21 cellular contexts compared by ENCODE assay signal in the genomic region with DNA sequence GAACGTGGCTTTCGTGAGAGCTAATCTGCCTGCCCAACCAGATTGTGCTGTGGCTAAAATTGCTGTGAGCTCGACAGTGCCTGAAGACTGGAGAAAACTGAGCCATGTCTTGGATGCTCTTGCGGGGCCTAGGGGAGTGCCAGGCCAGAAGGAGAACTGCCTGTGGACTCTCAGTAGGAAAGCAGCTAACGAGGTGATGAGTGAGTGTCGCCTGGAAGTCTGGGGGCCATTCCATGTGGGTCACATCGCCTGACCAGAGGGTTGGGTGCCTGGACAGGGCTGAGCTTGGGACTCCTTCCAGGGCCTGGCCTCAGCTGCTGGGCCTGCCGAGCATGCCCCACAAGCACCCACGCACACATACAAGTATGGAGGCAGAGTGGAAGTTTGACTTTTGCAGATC.
DNase-seq lines count a peak whose midpoint lies in the region; ATAC-seq and TF ChIP-seq lines count a peak whose summit lies in the region.
"Had no signal": no experiment of that assay in that cellular context is flagged by ENCODE, and none has a peak within 500 bp of the region (broad histone marks: within the 10 kb centered on the region; RNA-seq: fewer than 3 reads in every experiment).

No MANE protein-coding gene starts in this region.

- H2BK15ac ChIP-seq in mesendoderm (replicated peaks; ENCODE audit: low read depth), result no peak overlapping the region

- H3K9ac ChIP-seq in mesendoderm (ENCODE audit: low read length), result no peak overlapping the region
- H3K9ac ChIP-seq: BLaER1 treated with 17β-estradiol and CSF1 and Interleukin-3, amounts not matched to agents 10 nM and 100 nM had no signal

- H3K4ac ChIP-seq in mesendoderm (ENCODE audit: low read depth, low read length), result no peak overlapping the region

- no peaks in the 10 kb centered on the region for H3K79me1 ChIP-seq in mesendoderm (ENCODE audit: low read length)

- no peaks in the 10 kb centered on the region for H3K27me3 Mint-ChIP-seq in activated naive CD8-positive, alpha-beta T cell treated with anti-CD3 and anti-CD28 coated beads, Interleukin-2, amount 10 ng/mL, durations not matched to agents 7 days and 5 days
- H3K27me3 Mint-ChIP-seq in activated naive CD8-positive, alpha-beta T cell treated with anti-CD3 and anti-CD28 coated beads for 36 hours, result no peaks in the 10 kb centered on the region
- H3K27me3 Mint-ChIP-seq in activated CD4-positive, alpha-beta T cell treated with anti-CD3 and anti-CD28 coated beads, Interleukin-2, amount 10 ng/mL, durations not matched to agents 24 days and 14 days, result no peaks in the 10 kb centered on the region
- H3K27me3 Mint-ChIP-seq: IgD-negative memory B cell had no signal

- H3K9me3 ChIP-seq in WERI-Rb-1 (ENCODE audit: severe bottlenecking), result no peaks in the 10 kb centered on the region
- H3K9me3 ChIP-seq: BLaER1 treated with 17β-estradiol and CSF1 and Interleukin-3, amounts not matched to agents 10 nM and 100 nM had no signal

- peak; percentile 21 for DNase-seq in activated naive CD8-positive, alpha-beta T cell treated with anti-CD3 and anti-CD28 coated beads, Interleukin-2, amount 10 ng/mL, durations not matched to agents 7 days and 5 days
- DNase-seq in activated naive CD8-positive, alpha-beta T cell treated with anti-CD3 and anti-CD28 coated beads for 36 hours, result no peak
- DNase-seq in WERI-Rb-1 (peak; percentile 8), mesendoderm (peak; percentile 26), NCI-H446 treated with DMSO at 0.1 percent for 48 hours (lab: John Stamatoyannopoulos, UW) (no peak), NCI-H1417 treated with DMSO at 0.1 percent for 48 hours (lab: John Stamatoyannopoulos, UW) (no peak)
- DNase-seq in stimulated activated CD8-positive, alpha-beta memory T cell treated with anti-CD3 and anti-CD28 coated beads, Interleukin-4, amount 100 ng/mL, for 48 hours, result peak; percentile 12
- DNase-seq in activated CD4-positive, alpha-beta T cell treated with anti-CD3 and anti-CD28 coated beads, Interleukin-2, amount 10 ng/mL, durations not matched to agents 24 days and 14 days, result no peak
- DNase-seq: activated CD4-positive, alpha-beta T cell treated with anti-CD3 and anti-CD28 coated beads, Interleukin-2, amount 50 U/mL, for 48 hours; activated naive CD4-positive, alpha-beta T cell treated with anti-CD3 and anti-CD28 coated beads, Interleukin-2, amount 50 U/mL, for 16 hours; activated T-cell treated with anti-CD3 and anti-CD28 coated beads, Interleukin-2, amount 50 U/mL, for 1 hour; caudate nucleus; NCI-H2081 treated with DMSO at 0.1 percent for 48 hours; stimulated activated CD4-positive, alpha-beta T cell treated with anti-CD3 and anti-CD28 coated beads, Interleukin-12 subunit alpha, Interleukin-12 subunit beta, amount 100 ng/mL, for 4 hours; stimulated activated CD4-positive, alpha-beta T cell treated with anti-CD3 and anti-CD28 coated beads, Interleukin-4, amount 100 ng/mL, for 4 hours; stimulated activated naive CD4-positive, alpha-beta T cell treated with Interleukin-2 at 50 U/mL for 16 hours; T-helper 9 cell had no signal

- no peaks in the 10 kb centered on the region for H3K4me1 Mint-ChIP-seq in activated naive CD8-positive, alpha-beta T cell treated with anti-CD3 and anti-CD28 coated beads, Interleukin-2, amount 10 ng/mL, durations not matched to agents 7 days and 5 days
- H3K4me1 Mint-ChIP-seq in activated naive CD8-positive, alpha-beta T cell treated with anti-CD3 and anti-CD28 coated beads for 36 hours, result no peaks in the 10 kb centered on the region
- no peaks in the 10 kb centered on the region for H3K4me1 Mint-ChIP-seq in activated CD4-positive, alpha-beta T cell treated with anti-CD3 and anti-CD28 coated beads, Interleukin-2, amount 10 ng/mL, durations not matched to agents 24 days and 14 days

- POLR2A ChIA-PET in activated naive CD8-positive, alpha-beta T cell treated with anti-CD3 and anti-CD28 coated beads, Interleukin-2, amount 10 ng/mL, durations not matched to agents 7 days and 5 days (lab: Charles Lee), result no interaction called here

- peak overlapping the region; percentile 51 for H3K56ac ChIP-seq in mesendoderm (ENCODE audit: low read length)

- no peak overlapping the region for H3K4me2 ChIP-seq in mesendoderm (ENCODE audit: low read length)
- H3K4me2 ChIP-seq: BLaER1 treated with 17β-estradiol and CSF1 and Interleukin-3, amounts not matched to agents 10 nM and 100 nM had no signal

- no peak overlapping the region for H3K23ac ChIP-seq in mesendoderm (ENCODE audit: low read length)

- ATAC-seq in activated naive CD8-positive, alpha-beta T cell treated with anti-CD3 and anti-CD28 coated beads, Interleukin-2, amount 10 ng/mL, durations not matched to agents 7 days and 5 days (ENCODE audit: low read depth), result no peak

- peak overlapping the region; percentile 11 for H2BK5ac ChIP-seq in mesendoderm (ENCODE audit: low read length)

- no peak overlapping the region for H3K4me3 Mint-ChIP-seq in activated naive CD8-positive, alpha-beta T cell treated with anti-CD3 and anti-CD28 coated beads, Interleukin-2, amount 10 ng/mL, durations not matched to agents 7 days and 5 days
- no peak overlapping the region for H3K4me3 Mint-ChIP-seq in activated naive CD8-positive, alpha-beta T cell treated with anti-CD3 and anti-CD28 coated beads for 36 hours
- no peak overlapping the region for H3K4me3 Mint-ChIP-seq in activated CD4-positive, alpha-beta T cell treated with anti-CD3 and anti-CD28 coated beads, Interleukin-2, amount 10 ng/mL, durations not matched to agents 24 days and 14 days
- H3K4me3 Mint-ChIP-seq: dendritic cell treated with granulocyte-macrophage colony-stimulating factor and Interleukin-4, amounts not matched to agents 40 ng/mL and 50 ng/mL, for 4 days; IgD-negative memory B cell had no signal

- H3K36me3 Mint-ChIP-seq in activated naive CD8-positive, alpha-beta T cell treated with anti-CD3 and anti-CD28 coated beads, Interleukin-2, amount 10 ng/mL, durations not matched to agents 7 days and 5 days, result no peaks in the 10 kb centered on the region
- no peaks in the 10 kb centered on the region for H3K36me3 Mint-ChIP-seq in activated naive CD8-positive, alpha-beta T cell treated with anti-CD3 and anti-CD28 coated beads for 36 hours
- no peaks in the 10 kb centered on the region for H3K36me3 Mint-ChIP-seq in activated CD4-positive, alpha-beta T cell treated with anti-CD3 and anti-CD28 coated beads, Interleukin-2, amount 10 ng/mL, durations not matched to agents 24 days and 14 days (ENCODE audit: low read depth)
- H3K36me3 Mint-ChIP-seq: IgD-negative memory B cell had no signal

- peaks cover 10% of the 10 kb centered on the region for H3K4me1 ChIP-seq in mesendoderm (ENCODE audit: control insufficient read depth, low read depth, low read length)

- H2AK5ac ChIP-seq in mesendoderm (ENCODE audit: low read length), result peak overlapping the region; percentile 70

- H3K27ac ChIP-seq in WERI-Rb-1 (no peak overlapping the region), mesendoderm (ENCODE audit: low read depth, low read length) (no peak overlapping the region)
- H3K27ac ChIP-seq: BLaER1 treated with 17β-estradiol and CSF1 and Interleukin-3, amounts not matched to agents 10 nM and 100 nM had no signal

- WGBS in mesendoderm (ENCODE audit: extremely low coverage, insufficient coverage, low lambda C conversion rate), result no CpG with 5 or more reads among the region's 9 CpGs

- no peak for TF ChIP-seq CTCF in WERI-Rb-1 (IDR thresholded peaks at IDR 0.05; ENCODE audit: low read depth, low read length)

- H3K36me3 ChIP-seq in WERI-Rb-1 (no peaks in the 10 kb centered on the region), mesendoderm (ENCODE audit: control insufficient read depth, insufficient read depth, low read length) (no peaks in the 10 kb centered on the region)
- H3K36me3 ChIP-seq: BLaER1 treated with 17β-estradiol and CSF1 and Interleukin-3, amounts not matched to agents 10 nM and 100 nM had no signal

- no peak overlapping the region for H3K27ac Mint-ChIP-seq in activated naive CD8-positive, alpha-beta T cell treated with anti-CD3 and anti-CD28 coated beads, Interleukin-2, amount 10 ng/mL, durations not matched to agents 7 days and 5 days
- H3K27ac Mint-ChIP-seq in activated naive CD8-positive, alpha-beta T cell treated with anti-CD3 and anti-CD28 coated beads for 36 hours, result no peak overlapping the region
- no peak overlapping the region for H3K27ac Mint-ChIP-seq in activated CD4-positive, alpha-beta T cell treated with anti-CD3 and anti-CD28 coated beads, Interleukin-2, amount 10 ng/mL, durations not matched to agents 24 days and 14 days
- H3K27ac Mint-ChIP-seq: dendritic cell treated with granulocyte-macrophage colony-stimulating factor and Interleukin-4, amounts not matched to agents 40 ng/mL and 50 ng/mL, for 4 days; IgD-negative memory B cell had no signal

- H3K9me3 Mint-ChIP-seq in activated naive CD8-positive, alpha-beta T cell treated with anti-CD3 and anti-CD28 coated beads, Interleukin-2, amount 10 ng/mL, durations not matched to agents 7 days and 5 days, result no peaks in the 10 kb centered on the region
- no peaks in the 10 kb centered on the region for H3K9me3 Mint-ChIP-seq in activated naive CD8-positive, alpha-beta T cell treated with anti-CD3 and anti-CD28 coated beads for 36 hours
- no peaks in the 10 kb centered on the region for H3K9me3 Mint-ChIP-seq in activated CD4-positive, alpha-beta T cell treated with anti-CD3 and anti-CD28 coated beads, Interleukin-2, amount 10 ng/mL, durations not matched to agents 24 days and 14 days
- H3K9me3 Mint-ChIP-seq: dendritic cell treated with granulocyte-macrophage colony-stimulating factor and Interleukin-4, amounts not matched to agents 40 ng/mL and 50 ng/mL, for 4 days; IgD-negative memory B cell had no signal

- H3K18ac ChIP-seq in mesendoderm (ENCODE audit: low read length), result no peak overlapping the region

- intact Hi-C loops in activated CD4-positive, alpha-beta T cell treated with anti-CD3 and anti-CD28 coated beads, Interleukin-2, amount 10 ng/mL, durations not matched to agents 24 days and 14 days (cut with micrococcal nuclease), result no loop called here

- H3K4me3 ChIP-seq in WERI-Rb-1 (ENCODE audit: low read depth, low read length) (no peak overlapping the region), mesendoderm (ENCODE audit: low read length) (no peak overlapping the region)
- H3K4me3 ChIP-seq: BLaER1 treated with 17β-estradiol and CSF1 and Interleukin-3, amounts not matched to agents 10 nM and 100 nM; lung had no signal

- H4K5ac ChIP-seq in mesendoderm (ENCODE audit: low read length), result no peak overlapping the region

- H3K79me2 ChIP-seq in mesendoderm (ENCODE audit: control insufficient read depth, insufficient read depth, low read length), result no peaks in the 10 kb centered on the region

- H4K8ac ChIP-seq in mesendoderm (ENCODE audit: low read depth, low read length), result no peak overlapping the region

- H3K27me3 ChIP-seq in WERI-Rb-1 (ENCODE audit: insufficient read depth, low read depth, severe bottlenecking) (no peaks in the 10 kb centered on the region), mesendoderm (ENCODE audit: insufficient read depth, low read length, poor library complexity) (no peaks in the 10 kb centered on the region)
- H3K27me3 ChIP-seq: BLaER1 treated with 17β-estradiol and CSF1 and Interleukin-3, amounts not matched to agents 10 nM and 100 nM had no signal

- H2BK120ac ChIP-seq in mesendoderm (ENCODE audit: low read depth, low read length), result no peak overlapping the region

Comparison
In these comparisons a context has a peak if more than half of its experiments do, and no peak if none do; other contexts are left out.
1. DNase-seq: peak in activated naive CD8-positive, alpha-beta T cell treated with anti-CD3 and anti-CD28 coated beads, Interleukin-2, amount 10 ng/mL, durations not matched to agents 7 days and 5 days (single experiment), WERI-Rb-1 (single experiment), mesendoderm (single experiment) and stimulated activated CD8-positive, alpha-beta memory T cell treated with anti-CD3 and anti-CD28 coated beads, Interleukin-4, amount 100 ng/mL, for 48 hours (single experiment); none in activated naive CD8-positive, alpha-beta T cell treated with anti-CD3 and anti-CD28 coated beads for 36 hours (single experiment), NCI-H446 treated with DMSO at 0.1 percent for 48 hours (single experiment), activated CD4-positive, alpha-beta T cell treated with anti-CD3 and anti-CD28 coated beads, Interleukin-2, amount 10 ng/mL, durations not matched to agents 24 days and 14 days (single experiment) and NCI-H1417 treated with DMSO at 0.1 percent for 48 hours (single experiment).